ENCODE assay signal across 9 cellular contexts in the genomic region with DNA sequence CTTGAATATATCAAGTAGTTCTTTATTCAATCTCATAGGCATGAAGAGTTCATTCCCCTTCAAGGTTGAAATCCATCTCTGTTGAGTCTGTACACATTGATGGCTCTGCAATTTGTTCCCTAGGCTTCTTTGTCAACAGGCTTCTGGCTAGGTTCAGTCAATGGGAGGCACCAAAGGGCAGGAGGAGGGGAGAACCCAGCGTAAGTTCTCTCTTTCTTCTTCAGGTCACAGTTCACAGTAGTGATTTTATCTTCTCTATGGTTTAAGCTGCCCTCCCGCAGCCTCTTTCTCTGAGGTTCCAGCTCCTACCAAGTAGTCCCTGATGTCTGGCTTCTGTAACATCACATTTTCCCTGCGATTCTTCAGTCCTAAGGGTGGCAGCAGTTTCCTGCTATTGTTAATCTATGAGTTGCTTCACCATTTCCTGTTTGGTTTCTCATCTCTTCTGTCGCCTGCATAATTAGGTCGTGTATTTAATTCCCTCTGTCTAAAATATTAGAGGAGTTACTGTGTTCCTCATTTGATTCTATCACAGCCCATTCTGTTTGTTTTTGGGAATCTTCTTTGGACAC.
DNase-seq lines count a peak whose midpoint lies in the region; ATAC-seq lines count a peak whose summit lies in the region.
"Had no signal": no experiment of that assay in that cellular context is flagged by ENCODE, and none has a peak within 500 bp of the region (broad histone marks: within the 10 kb centered on the region; RNA-seq: fewer than 3 reads in every experiment).

No MANE protein-coding gene starts in this region.

- no peak overlapping the region for H2BK15ac ChIP-seq in mesenchymal stem cell (ENCODE audit: low read depth, poor library complexity, severe bottlenecking)

- no peak overlapping the region for H3K27ac ChIP-seq in mesenchymal stem cell (ENCODE audit: low read length, poor library complexity, severe bottlenecking)

- DNase-seq in ELR (ENCODE audit: low read depth) (peak; percentile 55), NCI-H2029 treated with DMSO at 0.1 percent for 48 hours (lab: John Stamatoyannopoulos, UW) (peak; percentile 42), mesenchymal stem cell (peak; percentile 64), SK-N-DZ (ENCODE audit: low spot score) (no peak)

- ATAC-seq in HG03460 (IDR thresholded peaks at IDR 0.05; ENCODE audit: unreplicated experiment) (no peak), GM21447 (IDR thresholded peaks at IDR 0.05; ENCODE audit: unreplicated experiment) (no peak), GM18909 (IDR thresholded peaks at IDR 0.05; ENCODE audit: poor library complexity, unreplicated experiment) (no peak)

- H3K23ac ChIP-seq in mesenchymal stem cell (ENCODE audit: low read length in 2 of 2), result no peak overlapping the region

- H3K4me3 Mint-ChIP-seq in activated naive CD8-positive, alpha-beta T cell, result no peak overlapping the region
- H3K4me3 Mint-ChIP-seq: brain had no signal

- no peak overlapping the region for H2BK5ac ChIP-seq in mesenchymal stem cell (ENCODE audit: low read depth, low read length, poor library complexity, severe bottlenecking)

- H3K9ac ChIP-seq in mesenchymal stem cell (ENCODE audit: low read length), result no peak overlapping the region

- no peak overlapping the region for H3K14ac ChIP-seq in mesenchymal stem cell (ENCODE audit: low read length in 2 of 2)

- no peaks in the 10 kb centered on the region for H3K36me3 Mint-ChIP-seq in activated naive CD8-positive, alpha-beta T cell
- H3K36me3 Mint-ChIP-seq: brain had no signal

- H3K27me3 ChIP-seq in mesenchymal stem cell (ENCODE audit: control insufficient read depth in 1 of 2, insufficient read depth in 1 of 2, low read length in 2 of 2), result no peaks in the 10 kb centered on the region

- no peak overlapping the region for H4K91ac ChIP-seq in mesenchymal stem cell (ENCODE audit: low read length)

- peak overlapping the region; percentile 7 to 11 for H3K18ac ChIP-seq in mesenchymal stem cell (ENCODE audit: low read depth in 1 of 2, low read length in 2 of 2)

- WGBS in mesenchymal stem cell, result 26% methylated on average over 5 of the region's 5 CpGs

- no peak overlapping the region for H4K8ac ChIP-seq in mesenchymal stem cell (ENCODE audit: low read length)

- H3K9me3 Mint-ChIP-seq in activated naive CD8-positive, alpha-beta T cell (ENCODE audit: low read depth), result no peaks in the 10 kb centered on the region

- H2BK120ac ChIP-seq in mesenchymal stem cell (ENCODE audit: low read depth, low read length), result no peak overlapping the region

- no peaks in the 10 kb centered on the region for H3K27me3 Mint-ChIP-seq in activated naive CD8-positive, alpha-beta T cell

- H3K36me3 ChIP-seq in mesenchymal stem cell (ENCODE audit: control insufficient read depth in 1 of 2, insufficient read depth in 2 of 2, low read depth in 1 of 2, low read length in 2 of 2), result no peaks in the 10 kb centered on the region

- H3K4me2 ChIP-seq in mesenchymal stem cell (ENCODE audit: low read length, poor library complexity, severe bottlenecking), result no peak overlapping the region

- no peaks in the 10 kb centered on the region for H3K79me1 ChIP-seq in mesenchymal stem cell (replicated peaks; ENCODE audit: low read length, poor library complexity, severe bottlenecking)

- H2AK5ac ChIP-seq in mesenchymal stem cell (ENCODE audit: low read length, severe bottlenecking), result no peak overlapping the region

- no peak overlapping the region for H3K4me3 ChIP-seq in mesenchymal stem cell (ENCODE audit: insufficient read depth in 1 of 2, low read depth in 1 of 2, low read length in 2 of 2)

- H3K4ac ChIP-seq in mesenchymal stem cell (ENCODE audit: low read depth in 1 of 2, low read length in 2 of 2), result peak overlapping the region in 1 of 2 experiments; percentile 52

- peak overlapping the region in 1 of 2 experiments; percentile 79 for H2BK12ac ChIP-seq in mesenchymal stem cell (ENCODE audit: low read length in 2 of 2)

- peak overlapping the region; percentile 2 for H3K27ac Mint-ChIP-seq in activated naive CD8-positive, alpha-beta T cell
- H3K27ac Mint-ChIP-seq: brain had no signal

- peaks cover 9% of the 10 kb centered on the region for H3K4me1 ChIP-seq in mesenchymal stem cell (ENCODE audit: control insufficient read depth, insufficient read depth, low read depth, low read length)

- peaks cover 10% of the 10 kb centered on the region for H3K4me1 Mint-ChIP-seq in activated naive CD8-positive, alpha-beta T cell (ENCODE audit: low read depth)

- no peaks in the 10 kb centered on the region for H3K9me3 ChIP-seq in mesenchymal stem cell (ENCODE audit: control insufficient read depth, low read length)

- H2AFZ ChIP-seq in mesenchymal stem cell (ENCODE audit: low read depth, low read length), result no peak overlapping the region
